In genomic region chr17:49406791-49407190, GRCh38 we compare ENCODE assay signal across 1 cellular context.
TF ChIP-seq lines count a peak whose summit lies in the region.

No MANE protein-coding gene starts in this region.

TF ChIP-seq in HepG2, 621 proteins besides CTCF, POLR2A, EP300 and RAD21:
- TF ChIP-seq ZBTB33 (CRISPR knock-in tag; IDR thresholded peaks at IDR 0.05): no peak
- no peak for TF ChIP-seq JUND (CRISPR knock-in tag; IDR thresholded peaks at IDR 0.05)
- 0 out of 2 replicates have a peak, but pooled peaks have one; percentile 14 for TF ChIP-seq RXRA (CRISPR knock-in tag; IDR thresholded peaks at IDR 0.05)
- TF ChIP-seq GTF2F1 (IDR thresholded peaks at IDR 0.05; ENCODE audit: low read length): no peak
- TF ChIP-seq ZNF253 (CRISPR knock-in tag; IDR thresholded peaks at IDR 0.05; ENCODE audit: borderline replicate concordance): no peak
TF ChIP-seq in HepG2: peak in this region for 1.
